In genomic region chr15:76311071-76311956, GRCh38 we compare ENCODE assay signal across 8 cellular contexts. TPM values are rescaled to one million over a fixed set of nuclear protein-coding genes. Genes with fewer than 3 reads are reported as not detected.
DNase-seq lines count a peak whose midpoint lies in the region; ATAC-seq and TF ChIP-seq lines count a peak whose summit lies in the region.

Gene ETFA, minus strand, starts transcription at chr15:76311469. Its CDS starts 81 bp downstream, at chr15:76311388.

- peak within 1 kb of the TSS; percentile 56 for H3K27ac ChIP-seq in OCI-LY1 (ENCODE audit: low read depth, low read length, poor library complexity, severe bottlenecking)

- DNase-seq in DMS 273 (lab: John Stamatoyannopoulos, UW; ENCODE audit: unreplicated experiment) (peak; percentile 99), HuH-7 (ENCODE audit: low spot score) (peak; percentile 98), epidermal melanocyte (ENCODE audit: insufficient read length, low spot score) (peak; percentile 95)
- DNase-seq in activated CD8-positive, alpha-beta memory T cell treated with anti-CD3 and anti-CD28 coated beads, Interleukin-2, amount 50 U/mL, for 48 hours: peak; percentile 96
- peak; percentile 88 to 93 for DNase-seq in stimulated activated CD8-positive, alpha-beta memory T cell treated with anti-CD3 and anti-CD28 coated beads, Interleukin-2, amount 100 ng/mL, for 48 hours (ENCODE audit: low read depth in 2 of 2)

- H3K9me3 ChIP-seq in OCI-LY1 (ENCODE audit: low read length): no peaks in the 10 kb centered on the region
- no peaks in the 10 kb centered on the region for H3K9me3 ChIP-seq in mononuclear cell (ENCODE audit: low read depth, low read length)

- peak; percentile 97 for ATAC-seq in GM21526 (IDR thresholded peaks at IDR 0.05; ENCODE audit: low FRiP score, unreplicated experiment)

- H3K4me3 ChIP-seq in OCI-LY1 (ENCODE audit: low read depth, low read length, poor library complexity, severe bottlenecking) (peak within 1 kb of the TSS; percentile 95), mononuclear cell (ENCODE audit: low read length) (peak within 1 kb of the TSS; percentile 80)

- H3F3A ChIP-seq in OCI-LY1 (ENCODE audit: insufficient read depth, low read length): no peaks in the 10 kb centered on the region

- H2AFZ ChIP-seq in OCI-LY1 (ENCODE audit: low read length): peak within 1 kb of the TSS; percentile 72; the same call in 1 of the 2 replicates

- H3K9ac ChIP-seq in OCI-LY1 (ENCODE audit: low read length): peak within 1 kb of the TSS; percentile 96

- H4K20me1 ChIP-seq in OCI-LY1 (ENCODE audit: insufficient read depth, low read length): no peaks in the 10 kb centered on the region

- no peak for TF ChIP-seq CTCF in OCI-LY1 (IDR thresholded peaks at IDR 0.05; ENCODE audit: low read length)

- H3K4me2 ChIP-seq in OCI-LY1 (ENCODE audit: low read length): peak within 1 kb of the TSS; percentile 89

- H3K9me2 ChIP-seq in OCI-LY1 (ENCODE audit: low read depth, low read length): no peaks in the 10 kb centered on the region

- H3K4me1 ChIP-seq in OCI-LY1 (ENCODE audit: insufficient read depth, low read length, severe bottlenecking) (peaks cover 30% of the 10 kb centered on the region), mononuclear cell (ENCODE audit: insufficient read depth, low read length) (peaks cover 18% of the 10 kb centered on the region)

- H3K79me2 ChIP-seq in OCI-LY1 (ENCODE audit: insufficient read depth, low read length): peaks cover 47% of the 10 kb centered on the region

- H3K36me3 ChIP-seq in OCI-LY1 (ENCODE audit: insufficient read depth, low read length): peaks cover 13% of the 10 kb centered on the region

- H3K27me3 ChIP-seq in OCI-LY1 (ENCODE audit: insufficient read depth, low read length) (no peaks in the 10 kb centered on the region), mononuclear cell (ENCODE audit: insufficient read depth, low read length) (no peaks in the 10 kb centered on the region)

RNA-seq across cellular contexts. Expression of gene ETFA, which starts in this region (rescaled TPM):
- 51.5 TPM for total RNA-seq in mononuclear cell

Comparison
In these comparisons a context has a peak if more than half of its experiments do, and no peak if none do; other contexts are left out.
1. Peak in every context shown above with its lines: DNase-seq, ATAC-seq, H3K4me3 ChIP-seq and H3K27ac ChIP-seq.